In genomic region chr11:57428643-57429042, GRCh38 we compare ENCODE assay signal across 19 cellular contexts. TPM values are rescaled to one million over a fixed set of nuclear protein-coding genes. Genes with fewer than 3 reads are reported as not detected.
DNase-seq lines count a peak whose midpoint lies in the region; ATAC-seq and TF ChIP-seq lines count a peak whose summit lies in the region.
"Had no signal": no experiment of that assay in that cellular context is flagged by ENCODE, and none has a peak within 500 bp of the region (broad histone marks: within the 10 kb centered on the region; RNA-seq: fewer than 3 reads in every experiment).

No MANE protein-coding gene starts in this region.

- no peak overlapping the region for H3K4me3 ChIP-seq in ascending aorta
- no peak overlapping the region for H3K4me3 ChIP-seq in esophagus muscularis mucosa
- no peak overlapping the region for H3K4me3 ChIP-seq in osteoblast (ENCODE audit: insufficient read depth, low read length)
- no peak overlapping the region for H3K4me3 ChIP-seq in tibial nerve
- H3K4me3 ChIP-seq in body of pancreas = no peak overlapping the region
- H3K4me3 ChIP-seq: SJSA1 had no signal

- H4K20me1 ChIP-seq in osteoblast (ENCODE audit: insufficient read depth, low read length) = no peaks in the 10 kb centered on the region

- no peak for ATAC-seq in body of pancreas

- peaks cover 17% of the 10 kb centered on the region for H3K79me2 ChIP-seq in osteoblast (ENCODE audit: insufficient read depth, low read length)

- H3K4me1 ChIP-seq in ascending aorta = peaks cover 23 to 43% of the 10 kb centered on the region in 2 donors
- H3K4me1 ChIP-seq in esophagus muscularis mucosa = peaks cover 62 to 79% (median 66%) of the 10 kb centered on the region in 4 donors
- H3K4me1 ChIP-seq in osteoblast (ENCODE audit: insufficient read depth, low read length) = peaks cover 64% of the 10 kb centered on the region
- H3K4me1 ChIP-seq in tibial nerve = peaks cover 5 to 83% (median 46%) of the 10 kb centered on the region in 4 donors
- H3K4me1 ChIP-seq in body of pancreas = peaks cover 56% of the 10 kb centered on the region

- H3K9me3 ChIP-seq in ascending aorta (no peaks in the 10 kb centered on the region), esophagus muscularis mucosa (no peaks in the 10 kb centered on the region), osteoblast (ENCODE audit: low read depth, low read length) (no peaks in the 10 kb centered on the region), tibial nerve (no peaks in the 10 kb centered on the region), body of pancreas (no peaks in the 10 kb centered on the region)
- H3K9me3 ChIP-seq: SJSA1 had no signal

- no peak overlapping the region for H2AFZ ChIP-seq in osteoblast (ENCODE audit: low read length)

- intact Hi-C loops in ascending aorta (cut with DNase I) (loop anchor here (5.0 kb wide), 3 partner anchors 169 to 1714 kb away; partner anchors contain the start of genes FAM111A, SERPING1 and ZDHHC5), esophagus muscularis mucosa (cut with DNase I) (no loop called here), body of pancreas (cut with DNase I) (no loop called here), head of caudate nucleus (cut with DNase I) (no loop called here)

- TF ChIP-seq POLR2A in esophagus muscularis mucosa (IDR thresholded peaks at IDR 0.05; ENCODE audit: low read depth) = no peak
- TF ChIP-seq POLR2A in tibial nerve (IDR thresholded peaks at IDR 0.05) = no peak
- TF ChIP-seq POLR2A in body of pancreas (IDR thresholded peaks at IDR 0.05) = no peak

- in situ Hi-C loops in KBM-7 (cut with MboI; ENCODE audit: low pct_unique_long_range_greater_than_20kb, low sequenced_read_pairs) = no loop called here

- DNase-seq in ascending aorta (ENCODE audit: low spot score in 2 of 2) (no peak), esophagus muscularis mucosa (ENCODE audit: extremely low spot score) (no peak), osteoblast (ENCODE audit: insufficient read length, low spot score, missing footprints) (no peak), tibial nerve (ENCODE audit: low spot score in 2 of 2) (no peak), DMS153 (lab: John Stamatoyannopoulos, UW) (no peak), body of pancreas (no peak), KBM-7 (no peak), head of caudate nucleus (no peak)
- DNase-seq: ACHN, C1 segment of cervical spinal cord, DMS79, MV-4-11, NCI-H1417, NCI-H187, NCI-H226, NCI-H526 had no signal

- no peaks in the 10 kb centered on the region for H3K27me3 ChIP-seq in ascending aorta
- no peaks in the 10 kb centered on the region for H3K27me3 ChIP-seq in esophagus muscularis mucosa
- no peaks in the 10 kb centered on the region for H3K27me3 ChIP-seq in osteoblast (ENCODE audit: insufficient read depth, low read length)
- no peaks in the 10 kb centered on the region for H3K27me3 ChIP-seq in tibial nerve
- no peaks in the 10 kb centered on the region for H3K27me3 ChIP-seq in body of pancreas
- H3K27me3 ChIP-seq: SJSA1 had no signal

- TF ChIP-seq CTCF in ascending aorta (IDR thresholded peaks at IDR 0.05) (no peak), esophagus muscularis mucosa (IDR thresholded peaks at IDR 0.05) (no peak), osteoblast (IDR thresholded peaks at IDR 0.05; ENCODE audit: extremely low read depth, low read depth, low read length) (no peak), tibial nerve (IDR thresholded peaks at IDR 0.05) (no peak), body of pancreas (IDR thresholded peaks at IDR 0.05) (no peak)

- no peak for TF ChIP-seq EP300 in esophagus muscularis mucosa (IDR thresholded peaks at IDR 0.05)
- TF ChIP-seq EP300 in tibial nerve (IDR thresholded peaks at IDR 0.05) = no peak

- H3K36me3 ChIP-seq in ascending aorta (peaks cover 0 to 2% of the 10 kb centered on the region in 2 donors), esophagus muscularis mucosa (peaks cover 0 to 6% (median 3%) of the 10 kb centered on the region in 4 donors), osteoblast (ENCODE audit: insufficient read depth, low read length) (peaks cover 7% of the 10 kb centered on the region), tibial nerve (peaks cover 0 to 6% (median 0%) of the 10 kb centered on the region in 3 donors), body of pancreas (replicated peaks in 1 of 2; ENCODE audit: insufficient read depth in 1 of 2, low read depth in 2 of 2) (no peaks in the 10 kb centered on the region)

- H3K27ac ChIP-seq in ascending aorta (peak overlapping the region; percentile 97 to 98), esophagus muscularis mucosa (replicated peaks in 1 of 4) (peak overlapping the region; percentile 98 to 99 (median 98)), osteoblast (ENCODE audit: low read depth, low read length) (peak overlapping the region; percentile 96), tibial nerve (peak overlapping the region; percentile 87 to 97 (median 95)), body of pancreas (peak overlapping the region in 2 of 4 donors; percentile 89 to 94)
- H3K27ac ChIP-seq: KMS-11 had no signal

- WGBS in esophagus muscularis mucosa = 86% methylated on average over 5 of the region's 5 CpGs
- WGBS in tibial nerve, 2 donors = 93 to 98% methylated on average over 5 of the region's 5 CpGs
- WGBS in body of pancreas, 2 donors = 85 to 87% methylated on average over 5 of the region's 5 CpGs

- H3K4me2 ChIP-seq in osteoblast (ENCODE audit: insufficient read depth, low read length) = no peak overlapping the region
- H3K4me2 ChIP-seq: KMS-11 had no signal

RNA-seq across cellular contexts. Expression of gene SLC43A3, which starts 1.7 kb away (rescaled TPM):
- total RNA-seq in ascending aorta = 211 TPM
- 10 to 100 TPM; 26.6 to 90.4 (median 77.0) TPM for total RNA-seq in esophagus muscularis mucosa
- total RNA-seq in osteoblast = 51.4 and 61.0 TPM in 2 replicates
- 100 to 1,000 TPM in 2 of 4 donors, 10 to 100 TPM in 2; 42.2 to 110 (median 94.7) TPM for total RNA-seq in tibial nerve
- total RNA-seq in body of pancreas = 10 to 100 TPM; 23.1 to 30.0 TPM

RNA-seq across cellular contexts. Expression of gene RTN4RL2, which starts 31.7 kb away (rescaled TPM):
- total RNA-seq in ascending aorta (0.64 TPM), esophagus muscularis mucosa (1 to 10 TPM in 1 of 4 donors, under 1 TPM in 2, not detected in 1; 0.33 to 1.1 (median 0.91) TPM), osteoblast (0.29 and 0.36 TPM in 2 replicates), tibial nerve (1 to 10 TPM in 1 of 4 donors, under 1 TPM in 2, not detected in 1; 0.20 to 1.5 (median 0.42) TPM), body of pancreas (1 to 10 TPM in 1 of 2 donors, under 1 TPM in 1; 0.99 to 3.4 TPM)
- total RNA-seq: SJSA1 had no signal

RNA-seq across cellular contexts. Expression of gene PRG2, which starts 38.2 kb away (rescaled TPM):
- total RNA-seq in ascending aorta = not detected
- under 1 TPM in 1 of 4 donors, not detected in 3; 0.33 TPM for total RNA-seq in esophagus muscularis mucosa
- not detected in 2 replicates for total RNA-seq in osteoblast
- under 1 TPM in 1 of 4 donors, not detected in 3; 0.39 TPM for total RNA-seq in tibial nerve
- total RNA-seq in body of pancreas = not detected
- total RNA-seq: H4, SJSA1 had no signal

RNA-seq across cellular contexts. Expression of gene PRG3, which starts 47.7 kb away (rescaled TPM):
- not detected for total RNA-seq in ascending aorta
- total RNA-seq in esophagus muscularis mucosa = not detected
- not detected in 2 replicates for total RNA-seq in osteoblast
- total RNA-seq in tibial nerve = not detected
- total RNA-seq in body of pancreas = not detected
- total RNA-seq: H4, SJSA1 had no signal
